In the genomic region with DNA sequence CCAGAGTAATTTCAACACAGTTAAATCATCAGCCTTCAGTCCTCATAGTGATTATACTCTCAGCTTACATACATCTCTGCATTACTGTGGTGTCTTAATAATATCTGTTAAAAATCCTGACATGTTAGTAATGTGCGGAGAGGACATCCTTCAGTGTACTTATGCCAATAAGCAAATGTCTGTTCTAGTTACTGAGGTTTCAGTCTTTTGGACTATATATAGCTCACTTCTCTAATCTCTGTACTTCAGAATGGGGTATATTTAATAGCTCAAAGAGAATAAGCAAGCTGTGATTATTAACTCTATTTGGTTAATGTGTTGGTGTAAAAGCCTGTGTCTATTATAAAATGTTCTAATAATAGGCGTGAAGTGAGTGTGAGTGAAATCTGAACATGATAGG, we compare ENCODE assay signal across 1 cellular context.
TF ChIP-seq lines count a peak whose summit lies in the region.

No MANE protein-coding gene starts in this region.

TF ChIP-seq in GM23338, 12 proteins besides CTCF, POLR2A, EP300 and RAD21 (continued from another document):
- TF ChIP-seq, protein P1, sequence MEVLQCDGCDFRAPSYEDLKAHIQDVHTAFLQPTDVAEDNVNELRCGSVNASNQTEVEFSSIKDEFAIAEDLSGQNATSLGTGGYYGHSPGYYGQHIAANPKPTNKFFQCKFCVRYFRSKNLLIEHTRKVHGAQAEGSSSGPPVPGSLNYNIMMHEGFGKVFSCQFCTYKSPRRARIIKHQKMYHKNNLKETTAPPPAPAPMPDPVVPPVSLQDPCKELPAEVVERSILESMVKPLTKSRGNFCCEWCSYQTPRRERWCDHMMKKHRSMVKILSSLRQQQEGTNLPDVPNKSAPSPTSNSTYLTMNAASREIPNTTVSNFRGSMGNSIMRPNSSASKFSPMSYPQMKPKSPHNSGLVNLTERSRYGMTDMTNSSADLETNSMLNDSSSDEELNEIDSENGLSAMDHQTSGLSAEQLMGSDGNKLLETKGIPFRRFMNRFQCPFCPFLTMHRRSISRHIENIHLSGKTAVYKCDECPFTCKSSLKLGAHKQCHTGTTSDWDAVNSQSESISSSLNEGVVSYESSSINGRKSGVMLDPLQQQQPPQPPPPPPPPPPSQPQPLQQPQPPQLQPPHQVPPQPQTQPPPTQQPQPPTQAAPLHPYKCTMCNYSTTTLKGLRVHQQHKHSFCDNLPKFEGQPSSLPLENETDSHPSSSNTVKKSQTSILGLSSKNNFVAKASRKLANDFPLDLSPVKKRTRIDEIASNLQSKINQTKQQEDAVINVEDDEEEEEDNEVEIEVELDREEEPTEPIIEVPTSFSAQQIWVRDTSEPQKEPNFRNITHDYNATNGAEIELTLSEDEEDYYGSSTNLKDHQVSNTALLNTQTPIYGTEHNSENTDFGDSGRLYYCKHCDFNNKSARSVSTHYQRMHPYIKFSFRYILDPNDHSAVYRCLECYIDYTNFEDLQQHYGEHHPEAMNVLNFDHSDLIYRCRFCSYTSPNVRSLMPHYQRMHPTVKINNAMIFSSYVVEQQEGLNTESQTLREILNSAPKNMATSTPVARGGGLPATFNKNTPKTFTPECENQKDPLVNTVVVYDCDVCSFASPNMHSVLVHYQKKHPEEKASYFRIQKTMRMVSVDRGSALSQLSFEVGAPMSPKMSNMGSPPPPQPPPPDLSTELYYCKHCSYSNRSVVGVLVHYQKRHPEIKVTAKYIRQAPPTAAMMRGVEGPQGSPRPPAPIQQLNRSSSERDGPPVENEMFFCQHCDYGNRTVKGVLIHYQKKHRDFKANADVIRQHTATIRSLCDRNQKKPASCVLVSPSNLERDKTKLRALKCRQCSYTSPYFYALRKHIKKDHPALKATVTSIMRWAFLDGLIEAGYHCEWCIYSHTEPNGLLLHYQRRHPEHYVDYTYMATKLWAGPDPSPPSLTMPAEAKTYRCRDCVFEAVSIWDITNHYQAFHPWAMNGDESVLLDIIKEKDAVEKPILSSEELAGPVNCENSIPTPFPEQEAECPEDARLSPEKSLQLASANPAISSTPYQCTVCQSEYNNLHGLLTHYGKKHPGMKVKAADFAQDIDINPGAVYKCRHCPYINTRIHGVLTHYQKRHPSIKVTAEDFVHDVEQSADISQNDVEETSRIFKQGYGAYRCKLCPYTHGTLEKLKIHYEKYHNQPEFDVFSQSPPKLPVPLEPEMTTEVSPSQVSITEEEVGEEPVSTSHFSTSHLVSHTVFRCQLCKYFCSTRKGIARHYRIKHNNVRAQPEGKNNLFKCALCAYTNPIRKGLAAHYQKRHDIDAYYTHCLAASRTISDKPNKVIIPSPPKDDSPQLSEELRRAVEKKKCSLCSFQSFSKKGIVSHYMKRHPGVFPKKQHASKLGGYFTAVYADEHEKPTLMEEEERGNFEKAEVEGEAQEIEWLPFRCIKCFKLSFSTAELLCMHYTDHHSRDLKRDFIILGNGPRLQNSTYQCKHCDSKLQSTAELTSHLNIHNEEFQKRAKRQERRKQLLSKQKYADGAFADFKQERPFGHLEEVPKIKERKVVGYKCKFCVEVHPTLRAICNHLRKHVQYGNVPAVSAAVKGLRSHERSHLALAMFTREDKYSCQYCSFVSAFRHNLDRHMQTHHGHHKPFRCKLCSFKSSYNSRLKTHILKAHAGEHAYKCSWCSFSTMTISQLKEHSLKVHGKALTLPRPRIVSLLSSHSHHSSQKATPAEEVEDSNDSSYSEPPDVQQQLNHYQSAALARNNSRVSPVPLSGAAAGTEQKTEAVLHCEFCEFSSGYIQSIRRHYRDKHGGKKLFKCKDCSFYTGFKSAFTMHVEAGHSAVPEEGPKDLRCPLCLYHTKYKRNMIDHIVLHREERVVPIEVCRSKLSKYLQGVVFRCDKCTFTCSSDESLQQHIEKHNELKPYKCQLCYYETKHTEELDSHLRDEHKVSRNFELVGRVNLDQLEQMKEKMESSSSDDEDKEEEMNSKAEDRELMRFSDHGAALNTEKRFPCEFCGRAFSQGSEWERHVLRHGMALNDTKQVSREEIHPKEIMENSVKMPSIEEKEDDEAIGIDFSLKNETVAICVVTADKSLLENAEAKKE (CRISPR knock-in tag; IDR thresholded peaks at IDR 0.05) = no peak
- TF ChIP-seq REST (IDR thresholded peaks at IDR 0.05; ENCODE audit: unreplicated experiment) (no peak), ETS1 (IDR thresholded peaks at IDR 0.05) (no peak)
TF ChIP-seq in GM23338: peak in this region for 0.
